21 cellular contexts compared by ENCODE assay signal in the genomic region with DNA sequence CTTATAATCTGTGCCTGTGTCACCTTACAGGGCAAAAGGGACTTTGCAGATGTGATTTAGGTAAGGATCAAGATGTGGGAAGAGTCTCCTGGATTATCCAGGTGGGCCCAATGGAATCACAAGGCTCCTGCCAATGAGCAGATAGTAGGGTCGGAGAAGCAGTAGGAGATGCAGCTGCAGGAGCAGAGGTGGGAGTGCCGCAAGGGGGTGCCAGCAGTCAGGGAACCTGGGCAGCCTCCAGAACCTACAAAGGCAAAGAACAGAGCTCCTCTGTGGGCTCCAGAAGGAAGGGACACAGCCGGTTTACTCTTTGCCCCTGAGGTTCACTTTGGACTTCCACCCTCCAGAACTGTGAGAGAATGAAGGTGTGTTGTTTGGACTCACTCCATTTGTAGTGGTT.
DNase-seq lines count a peak whose midpoint lies in the region; ATAC-seq and TF ChIP-seq lines count a peak whose summit lies in the region.
"Had no signal": no experiment of that assay in that cellular context is flagged by ENCODE, and none has a peak within 500 bp of the region (broad histone marks: within the 10 kb centered on the region; RNA-seq: fewer than 3 reads in every experiment).

No MANE protein-coding gene starts in this region.

- H3K9me3 Mint-ChIP-seq in HFFc6: peaks cover 9% of the 10 kb centered on the region; the same call in 1 of the 2 replicates

- peaks cover 5% of the 10 kb centered on the region; the same call in 1 of the 2 replicates for H3K27me3 ChIP-seq in OCI-LY3 (ENCODE audit: low read depth, low read length)
- H3K27me3 ChIP-seq: MG63 had no signal

- no peak overlapping the region for H3K4me2 ChIP-seq in OCI-LY3 (ENCODE audit: low read length)

- no peaks in the 10 kb centered on the region for H3K4me1 ChIP-seq in OCI-LY3 (ENCODE audit: low read length)
- H3K4me1 ChIP-seq: HAP-1 had no signal

- TF ChIP-seq CTCF in C4-2B (conservative IDR thresholded peaks at IDR 0.05): peak; percentile 18; the same call in 1 of the 2 replicates
- peak; percentile 27; the same call in 1 of the 2 replicates for TF ChIP-seq CTCF in HFFc6 (IDR thresholded peaks at IDR 0.05)
- TF ChIP-seq CTCF in OCI-LY3 (IDR thresholded peaks at IDR 0.05; ENCODE audit: low read depth, low read length): peak; percentile 54
- peak; percentile 16 for TF ChIP-seq CTCF in epithelial cell of proximal tubule (conservative IDR thresholded peaks at IDR 0.05; ENCODE audit: low read depth, low read length)

- H3K4me1 Mint-ChIP-seq in HFFc6 (ENCODE audit: low read depth): peaks cover 5% of the 10 kb centered on the region; the same call in 1 of the 2 replicates
- H3K4me1 Mint-ChIP-seq: CD4-positive, CD25-positive, alpha-beta regulatory T cell had no signal

- H3K79me2 ChIP-seq in OCI-LY3 (ENCODE audit: low read length): no peaks in the 10 kb centered on the region

- H3K9me3 ChIP-seq in OCI-LY3 (ENCODE audit: insufficient read depth, low read length): no peaks in the 10 kb centered on the region
- H3K9me3 ChIP-seq: HAP-1, MG63 had no signal

- H2AFZ ChIP-seq in OCI-LY3 (ENCODE audit: low read depth, low read length): no peak overlapping the region

- no peaks in the 10 kb centered on the region for H3K36me3 ChIP-seq in OCI-LY3 (replicated peaks; ENCODE audit: low read depth, low read length)
- H3K36me3 ChIP-seq: HAP-1, MG63 had no signal

- no peak for ATAC-seq in GM21515 (IDR thresholded peaks at IDR 0.05; ENCODE audit: unreplicated experiment)
- no peak for ATAC-seq in GM21825 (IDR thresholded peaks at IDR 0.05; ENCODE audit: unreplicated experiment)

- no peak overlapping the region for H3K4me3 ChIP-seq in OCI-LY3 (ENCODE audit: low read length)
- no peak overlapping the region for H3K4me3 ChIP-seq in epithelial cell of proximal tubule (ENCODE audit: low read depth, low read length)
- H3K4me3 ChIP-seq: HAP-1, MG63, SK-N-MC had no signal

- peaks cover 2% of the 10 kb centered on the region for H3K27me3 Mint-ChIP-seq in HFFc6 (ENCODE audit: insufficient read depth)

- H3K27ac ChIP-seq in C4-2B (no peak overlapping the region), OCI-LY3 (ENCODE audit: low read length) (no peak overlapping the region)
- H3K27ac ChIP-seq: SK-N-MC had no signal

- no peak overlapping the region for H3K9ac ChIP-seq in OCI-LY3 (ENCODE audit: low read length)

- H4K20me1 ChIP-seq in OCI-LY3 (ENCODE audit: insufficient read depth, low read length): no peaks in the 10 kb centered on the region

- DNase-seq in HFFc6 (no peak), epithelial cell of proximal tubule (ENCODE audit: low read depth) (no peak), DMS79 treated with DMSO at 0.1 percent for 48 hours (lab: John Stamatoyannopoulos, UW) (no peak)
- DNase-seq: CD4-positive, CD25-positive, alpha-beta regulatory T cell; DMS153; MG63; NCI-H1105 treated with DMSO at 0.1 percent for 48 hours; NCI-H1694; NCI-H2029 treated with DMSO at 0.1 percent for 48 hours; NCI-H446 treated with DMSO at 0.1 percent for 48 hours; NCI-H82; OCI-M1; SIG-M5; SW 1271 had no signal

- H3K4me3 Mint-ChIP-seq in HFFc6: no peak overlapping the region
- H3K4me3 Mint-ChIP-seq: CD4-positive, CD25-positive, alpha-beta regulatory T cell; T-helper 1 cell treated with Interleukin-12 subunit alpha and Interleukin-12 subunit beta and Interleukin-4 antibody, amounts not matched to agents 30 μg/mL and 1 μg/mL, for 36 hours had no signal

- H3K27ac Mint-ChIP-seq in HFFc6: no peak overlapping the region
- H3K27ac Mint-ChIP-seq: CD4-positive, CD25-positive, alpha-beta regulatory T cell; T-helper 1 cell treated with Interleukin-12 subunit alpha and Interleukin-12 subunit beta and Interleukin-4 antibody, amounts not matched to agents 30 μg/mL and 1 μg/mL, for 36 hours had no signal

- H3K36me3 Mint-ChIP-seq in HFFc6 (ENCODE audit: low read depth): no peaks in the 10 kb centered on the region
- H3K36me3 Mint-ChIP-seq: CD4-positive, CD25-positive, alpha-beta regulatory T cell had no signal
